In genomic region chr7:95509199-95509598, GRCh38 we compare ENCODE assay signal across 8 cellular contexts. TPM values are rescaled to one million over a fixed set of nuclear protein-coding genes. Genes with fewer than 3 reads are reported as not detected.
DNase-seq lines count a peak whose midpoint lies in the region; ATAC-seq, FAIRE-seq and TF ChIP-seq lines count a peak whose summit lies in the region.

No MANE protein-coding gene starts in this region.

- no peak overlapping the region for H2AFZ ChIP-seq in K562 (ENCODE audit: low read depth, low read length)

- TF ChIP-seq CTCF in K562 (IDR thresholded peaks at IDR 0.05 in 2 of 3, conservative IDR thresholded peaks at IDR 0.05 in 1 of 3; ENCODE audit: insufficient read depth in 2 of 3, low read depth in 1 of 3, low read length in 3 of 3), result no peak

- no peak overlapping the region for H3K4me2 ChIP-seq in K562 (ENCODE audit: insufficient read depth, low read length)

- no peak for TF ChIP-seq RAD21 in K562 (CRISPR knock-in tag; conservative IDR thresholded peaks at IDR 0.05 in 1 of 2, IDR thresholded peaks at IDR 0.05 in 1 of 2)

- in situ Hi-C loops in K562 (cut with MboI), result loop anchor here (25.0 kb wide), 1 partner anchor 378 kb away; no protein-coding TSS in a partner anchor

- H3K4me1 Mint-ChIP-seq in stimulated activated naive CD8-positive, alpha-beta T cell treated with anti-CD3 and anti-CD28 coated beads, Interleukin-15, amount 100 ng/mL, for 72 hours, result no peaks in the 10 kb centered on the region
- no peaks in the 10 kb centered on the region for H3K4me1 Mint-ChIP-seq in activated naive CD4-positive, alpha-beta T cell treated with anti-CD3 and anti-CD28 coated beads for 36 hours (ENCODE audit: low read depth)

- WGBS in K562 (ENCODE audit: insufficient coverage, low coverage, missing lambda C conversion rate), result 6% methylated on average over 5 of the region's 5 CpGs

- H3K9me3 ChIP-seq in K562 (replicated peaks; ENCODE audit: control insufficient read depth, insufficient read depth, low read depth, low read length), result no peaks in the 10 kb centered on the region

- H3K9ac ChIP-seq in K562 (ENCODE audit: insufficient read depth in 1 of 2, low read depth in 2 of 2, low read length in 2 of 2), result no peak overlapping the region

- H3K4me3 ChIP-seq in K562, result no peak overlapping the region

- H3K4me1 ChIP-seq in K562 (replicated peaks in 1 of 2; ENCODE audit: control insufficient read depth in 2 of 2, insufficient read depth in 2 of 2, low read length in 2 of 2), result peaks cover 0 to 5% of the 10 kb centered on the region in 2 experiments; a peak in 2 of 5 replicates

- no peaks in the 10 kb centered on the region for H3K36me3 Mint-ChIP-seq in activated naive CD4-positive, alpha-beta T cell treated with anti-CD3 and anti-CD28 coated beads for 36 hours (ENCODE audit: low read depth)

- no peak for TF ChIP-seq POLR2A in K562 (conservative IDR thresholded peaks at IDR 0.05)

- H3K79me2 ChIP-seq in K562 (ENCODE audit: control insufficient read depth, insufficient read depth, low read length), result no peaks in the 10 kb centered on the region

- no peaks in the 10 kb centered on the region for H3K27me3 Mint-ChIP-seq in stimulated activated naive CD8-positive, alpha-beta T cell treated with anti-CD3 and anti-CD28 coated beads, Interleukin-15, amount 100 ng/mL, for 72 hours
- H3K27me3 Mint-ChIP-seq in activated naive CD4-positive, alpha-beta T cell treated with anti-CD3 and anti-CD28 coated beads for 36 hours (ENCODE audit: low read depth), result peaks cover 9% of the 10 kb centered on the region

- DNase-seq in stimulated activated naive CD8-positive, alpha-beta T cell treated with anti-CD3 and anti-CD28 coated beads, Interleukin-15, amount 100 ng/mL, for 72 hours, result peak in 1 of 2 donors; percentile 29
- no peak for DNase-seq in stimulated activated naive CD8-positive, alpha-beta T cell treated with anti-CD3 and anti-CD28 coated beads, Interleukin-15, Interleukin-2, amounts not matched to agents 100 U/mL and 50 U/mL, for 24 hours
- peak; percentile 50 for DNase-seq in NCI-H1436 treated with DMSO at 0.1 percent for 48 hours (lab: John Stamatoyannopoulos, UW)
- DNase-seq in K562 (ENCODE audit: extremely low read depth in 1 of 4, low spot score in 3 of 4), result peak in 1 of 4 experiments; percentile 11
- peak in 37 of 56 donors; percentile 2 to 85 (median 33) for DNase-seq in nucleus accumbens (lab: John Stamatoyannopoulos, UW)
- DNase-seq in CD1c-positive myeloid dendritic cell (ENCODE audit: extremely low spot score), result no peak
- DNase-seq in activated naive CD4-positive, alpha-beta T cell treated with anti-CD3 and anti-CD28 coated beads for 36 hours, result no peak

- no peak overlapping the region for H3K4me3 Mint-ChIP-seq in stimulated activated naive CD8-positive, alpha-beta T cell treated with anti-CD3 and anti-CD28 coated beads, Interleukin-15, amount 100 ng/mL, for 72 hours
- H3K4me3 Mint-ChIP-seq in activated naive CD4-positive, alpha-beta T cell treated with anti-CD3 and anti-CD28 coated beads for 36 hours, result no peak overlapping the region

- H3K9me1 ChIP-seq in K562 (ENCODE audit: control insufficient read depth, insufficient read depth, low read length), result no peaks in the 10 kb centered on the region

- peak; percentile 52 for ATAC-seq in stimulated activated naive CD8-positive, alpha-beta T cell treated with anti-CD3 and anti-CD28 coated beads, Interleukin-15, amount 100 ng/mL, for 72 hours
- ATAC-seq in stimulated activated naive CD8-positive, alpha-beta T cell treated with anti-CD3 and anti-CD28 coated beads, Interleukin-15, Interleukin-2, amounts not matched to agents 100 U/mL and 50 U/mL, for 24 hours, result no peak
- no peak for ATAC-seq in K562
- no peak for ATAC-seq in GM19351 (IDR thresholded peaks at IDR 0.05; ENCODE audit: unreplicated experiment)

- no peak overlapping the region for H3K27ac ChIP-seq in K562 (ENCODE audit: extremely low read depth, low read depth, low read length)

- TF ChIP-seq EP300 in K562 (IDR thresholded peaks at IDR 0.05; ENCODE audit: low read length), result no peak

- POLR2A ChIA-PET in K562 (lab: Yijun Ruan, JAX), result interaction anchor here (1.1 kb wide), 1 partner anchor 9 kb away, joined by 3 read pairs; no protein-coding TSS in a partner anchor

- no TSS peak for BruUV-seq in K562 (replicated peaks; lab: Mats Ljungman, UMichigan)

- H3K27ac Mint-ChIP-seq in stimulated activated naive CD8-positive, alpha-beta T cell treated with anti-CD3 and anti-CD28 coated beads, Interleukin-15, amount 100 ng/mL, for 72 hours, result no peak overlapping the region
- H3K27ac Mint-ChIP-seq in activated naive CD4-positive, alpha-beta T cell treated with anti-CD3 and anti-CD28 coated beads for 36 hours, result no peak overlapping the region

- H3K9me3 Mint-ChIP-seq in stimulated activated naive CD8-positive, alpha-beta T cell treated with anti-CD3 and anti-CD28 coated beads, Interleukin-15, amount 100 ng/mL, for 72 hours, result no peaks in the 10 kb centered on the region
- no peaks in the 10 kb centered on the region for H3K9me3 Mint-ChIP-seq in activated naive CD4-positive, alpha-beta T cell treated with anti-CD3 and anti-CD28 coated beads for 36 hours

- no peaks in the 10 kb centered on the region for H4K20me1 ChIP-seq in K562 (replicated peaks; ENCODE audit: control insufficient read depth, insufficient read depth, low read length)

- CTCF ChIA-PET in K562 (lab: Yijun Ruan, JAX; ENCODE audit: low intra/inter-chr PET ratio), result no interaction called here
- CTCF ChIA-PET in activated naive CD4-positive, alpha-beta T cell treated with anti-CD3 and anti-CD28 coated beads for 36 hours (lab: Charles Lee), result interaction anchor here (0.9 to 1.4 kb wide), 5 partner anchors 20 to 363 kb away, joined by 3 to 5 read pairs (median 3); no protein-coding TSS in a partner anchor

- intact Hi-C loops in K562 (cut with micrococcal nuclease), result no loop called here
- intact Hi-C loops in activated naive CD4-positive, alpha-beta T cell treated with anti-CD3 and anti-CD28 coated beads for 36 hours (cut with micrococcal nuclease), result no loop called here

- no peak for FAIRE-seq in K562 (lab: Jason Lieb, UNC)

- H3K36me3 ChIP-seq in K562 (ENCODE audit: control insufficient read depth, insufficient read depth, low read length), result no peaks in the 10 kb centered on the region

- no peaks in the 10 kb centered on the region for H3K27me3 ChIP-seq in K562 (ENCODE audit: control insufficient read depth in 2 of 2, insufficient read depth in 2 of 2, low read length in 2 of 2)

TF ChIP-seq in K562, 482 proteins besides CTCF, POLR2A, EP300 and RAD21:
- TF ChIP-seq TEAD1 (CRISPR knock-in tag; IDR thresholded peaks at IDR 0.05), result no peak
- TF ChIP-seq RFX1 (IDR thresholded peaks at IDR 0.05), result peak; percentile 84
TF ChIP-seq in K562: peak in this region for 1.

RNA-seq across cellular contexts. Expression of gene ASB4, which starts 23.5 kb away (rescaled TPM):
- total RNA-seq in K562 (2011; cell fraction: chromatin; rRNA removed; ENCODE audit: low replicate concordance), result not detected in 2 replicates
- total RNA-seq in K562 (2011; cell fraction: nucleolus; rRNA removed), result not detected in 2 replicates
- not detected in 2 replicates for total RNA-seq in K562 (2011; cell fraction: nucleoplasm; rRNA removed)
- total RNA-seq in K562 (2014; rRNA removed) (not detected in 2 replicates), K562 (2014; rRNA removed; fragmentation: Illumina TruSeq; extraction: Trizol) (not detected in 2 replicates), K562 (2015; rRNA removed; fragmentation: Illumina TruSeq; extraction: Trizol) (0.07 and 0.08 TPM in 2 replicates), K562 (2021) (not detected in 2 replicates)
- polyA plus RNA-seq in K562 (2011; rRNA removed) (0.03 TPM in 1 of 2 replicates, not detected in the other), K562 (2014; fragmentation: Illumina TruSeq; extraction: Trizol) (not detected in 2 replicates), K562 (2014; fragmentation: Nextera tagmentation; extraction: Ambion mirVana) (not detected), K562 (2014; rRNA removed) (not detected in 2 replicates)
- not detected in 2 replicates for polyA plus RNA-seq in K562 (2011; cell fraction: cytosol; rRNA removed)
- not detected in 2 replicates for polyA plus RNA-seq in K562 (2011; cell fraction: nucleus; rRNA removed)
- 0.07 TPM in 1 of 2 replicates, not detected in the other for polyA plus RNA-seq in K562 (2012)
- polyA minus RNA-seq in K562 (2011; rRNA and poly(A)+ RNA removed), result not detected in 2 replicates
- polyA minus RNA-seq in K562 (2011; cell fraction: cytosol; rRNA and poly(A)+ RNA removed), result not detected in 2 replicates
- polyA minus RNA-seq in K562 (2011; cell fraction: nucleus; rRNA and poly(A)+ RNA removed), result not detected in 2 replicates
- total RNA-seq in activated naive CD4-positive, alpha-beta T cell treated with anti-CD3 and anti-CD28 coated beads for 36 hours, result not detected

Comparison
In these comparisons a context has a peak if more than half of its experiments do, and no peak if none do; other contexts are left out.
1. DNase-seq: peak in NCI-H1436 treated with DMSO at 0.1 percent for 48 hours (single experiment) and nucleus accumbens (37 of 56); none in stimulated activated naive CD8-positive, alpha-beta T cell treated with anti-CD3 and anti-CD28 coated beads, Interleukin-15, Interleukin-2, amounts not matched to agents 100 U/mL and 50 U/mL, for 24 hours (single experiment), CD1c-positive myeloid dendritic cell (single experiment) and activated naive CD4-positive, alpha-beta T cell treated with anti-CD3 and anti-CD28 coated beads for 36 hours (single experiment).